12 cellular contexts compared by ENCODE assay signal in genomic region chr6:54135665-54136370, GRCh38. TPM values are rescaled to one million over a fixed set of nuclear protein-coding genes. Genes with fewer than 3 reads are reported as not detected.
DNase-seq lines count a peak whose midpoint lies in the region; ATAC-seq and TF ChIP-seq lines count a peak whose summit lies in the region.
"Had no signal": no experiment of that assay in that cellular context is flagged by ENCODE, and none has a peak within 500 bp of the region (broad histone marks: within the 10 kb centered on the region; RNA-seq: fewer than 3 reads in every experiment).

No MANE protein-coding gene starts in this region.

- no peak for TF ChIP-seq POLR2A in spleen (IDR thresholded peaks at IDR 0.05)

- peaks cover 2% of the 10 kb centered on the region for H3K9me3 Mint-ChIP-seq in activated T-cell treated with anti-CD3 and anti-CD28 coated beads, Interleukin-2, amount 50 U/mL, for 24 hours

- no peaks in the 10 kb centered on the region for H3K36me3 ChIP-seq in spleen

- DNase-seq in AG09309 (ENCODE audit: low read depth) (peak; percentile 24), M059J (ENCODE audit: low read depth) (peak; percentile 39), choroid plexus epithelial cell (ENCODE audit: low read depth) (peak; percentile 93), lung microvascular endothelial cell (ENCODE audit: low read depth in 2 of 2) (peak; percentile 57 to 85), spleen (no peak)
- DNase-seq in activated T-cell treated with anti-CD3 and anti-CD28 coated beads, Interleukin-2, amount 50 U/mL, for 24 hours = no peak
- DNase-seq in activated CD4-positive, alpha-beta T cell treated with anti-CD3 and anti-CD28 coated beads for 48 hours = no peak
- DNase-seq: activated CD4-positive, alpha-beta T cell treated with anti-CD3 and anti-CD28 coated beads for 36 hours; NCI-H1436 had no signal

- intact Hi-C loops in spleen (cut with DNase I; ENCODE audit: low total_unique reads) = no loop called here

- no peak for ATAC-seq in GM19328 (IDR thresholded peaks at IDR 0.05; ENCODE audit: unreplicated experiment)
- ATAC-seq: activated CD4-positive, alpha-beta T cell treated with anti-CD3 and anti-CD28 coated beads for 36 hours had no signal

- H3K27me3 ChIP-seq in spleen (replicated peaks in 1 of 7) = no peaks in the 10 kb centered on the region

- H3K4me3 Mint-ChIP-seq in activated T-cell treated with anti-CD3 and anti-CD28 coated beads, Interleukin-2, amount 50 U/mL, for 24 hours = no peak overlapping the region
- H3K4me3 Mint-ChIP-seq: activated CD4-positive, alpha-beta T cell treated with anti-CD3 and anti-CD28 coated beads for 36 hours; activated naive CD8-positive, alpha-beta T cell had no signal

- H3K27ac ChIP-seq in spleen = no peak overlapping the region
- H3K27ac ChIP-seq: C4-2B had no signal

- no peaks in the 10 kb centered on the region for H3K27me3 Mint-ChIP-seq in activated T-cell treated with anti-CD3 and anti-CD28 coated beads, Interleukin-2, amount 50 U/mL, for 24 hours
- H3K27me3 Mint-ChIP-seq: activated CD4-positive, alpha-beta T cell treated with anti-CD3 and anti-CD28 coated beads for 36 hours had no signal

- 51 to 69% (median 56%) methylated on average over 2 of the region's 2 CpGs for WGBS in spleen, 5 donors

- no peaks in the 10 kb centered on the region for H3K9me3 ChIP-seq in spleen

- H3K4me1 Mint-ChIP-seq in activated T-cell treated with anti-CD3 and anti-CD28 coated beads, Interleukin-2, amount 50 U/mL, for 24 hours (ENCODE audit: low read depth) = no peaks in the 10 kb centered on the region
- H3K4me1 Mint-ChIP-seq: activated CD4-positive, alpha-beta T cell treated with anti-CD3 and anti-CD28 coated beads for 36 hours had no signal

- H3K36me3 Mint-ChIP-seq in activated T-cell treated with anti-CD3 and anti-CD28 coated beads, Interleukin-2, amount 50 U/mL, for 24 hours (ENCODE audit: low read depth) = no peaks in the 10 kb centered on the region
- H3K36me3 Mint-ChIP-seq: activated naive CD8-positive, alpha-beta T cell had no signal

- H3K4me3 ChIP-seq in AG09309 (ENCODE audit: control insufficient read depth, low read depth, low read length) = no peak overlapping the region
- H3K4me3 ChIP-seq in choroid plexus epithelial cell (ENCODE audit: low read depth, low read length) = peak overlapping the region; percentile 30
- H3K4me3 ChIP-seq in spleen = no peak overlapping the region

- TF ChIP-seq CTCF in AG09309 (IDR thresholded peaks at IDR 0.05; ENCODE audit: control insufficient read depth, insufficient read depth, low read depth, low read length, missing control alignments) (no peak), choroid plexus epithelial cell (conservative IDR thresholded peaks at IDR 0.05; ENCODE audit: low read depth, low read length) (no peak), spleen (IDR thresholded peaks at IDR 0.05 in 8 of 11, conservative IDR thresholded peaks at IDR 0.05 in 3 of 11) (no peak)

- no peaks in the 10 kb centered on the region for H3K4me1 ChIP-seq in spleen

- H3K27ac Mint-ChIP-seq in activated T-cell treated with anti-CD3 and anti-CD28 coated beads, Interleukin-2, amount 50 U/mL, for 24 hours = no peak overlapping the region
- H3K27ac Mint-ChIP-seq: activated CD4-positive, alpha-beta T cell treated with anti-CD3 and anti-CD28 coated beads for 36 hours; activated naive CD8-positive, alpha-beta T cell had no signal

RNA-seq across cellular contexts. Expression of gene MLIP, which starts 24.6 kb away (rescaled TPM):
- not detected in 2 replicates for total RNA-seq in M059J (2014; rRNA removed; shearing (Covaris generic))
- total RNA-seq in lung microvascular endothelial cell (0.99 and 1.1 TPM in 2 replicates), spleen (under 1 TPM in 1 of 7 donors, not detected in 6; 0.30 TPM)
- polyA plus RNA-seq in spleen = under 1 TPM; 0.02 to 0.10 (median 0.04) TPM
- total RNA-seq: activated CD4-positive, alpha-beta T cell treated with anti-CD3 and anti-CD28 coated beads for 36 hours had no signal

Comparison
In these comparisons a context has a peak if more than half of its experiments do, and no peak if none do; other contexts are left out.
1. DNase-seq: peak in AG09309 (single experiment), M059J (single experiment), choroid plexus epithelial cell (single experiment) and lung microvascular endothelial cell (2 of 2); none in activated T-cell treated with anti-CD3 and anti-CD28 coated beads, Interleukin-2, amount 50 U/mL, for 24 hours (single experiment), activated CD4-positive, alpha-beta T cell treated with anti-CD3 and anti-CD28 coated beads for 48 hours (single experiment) and spleen (single experiment).